Comparison of ENCODE assay signal across 1 cellular context in the genomic region with DNA sequence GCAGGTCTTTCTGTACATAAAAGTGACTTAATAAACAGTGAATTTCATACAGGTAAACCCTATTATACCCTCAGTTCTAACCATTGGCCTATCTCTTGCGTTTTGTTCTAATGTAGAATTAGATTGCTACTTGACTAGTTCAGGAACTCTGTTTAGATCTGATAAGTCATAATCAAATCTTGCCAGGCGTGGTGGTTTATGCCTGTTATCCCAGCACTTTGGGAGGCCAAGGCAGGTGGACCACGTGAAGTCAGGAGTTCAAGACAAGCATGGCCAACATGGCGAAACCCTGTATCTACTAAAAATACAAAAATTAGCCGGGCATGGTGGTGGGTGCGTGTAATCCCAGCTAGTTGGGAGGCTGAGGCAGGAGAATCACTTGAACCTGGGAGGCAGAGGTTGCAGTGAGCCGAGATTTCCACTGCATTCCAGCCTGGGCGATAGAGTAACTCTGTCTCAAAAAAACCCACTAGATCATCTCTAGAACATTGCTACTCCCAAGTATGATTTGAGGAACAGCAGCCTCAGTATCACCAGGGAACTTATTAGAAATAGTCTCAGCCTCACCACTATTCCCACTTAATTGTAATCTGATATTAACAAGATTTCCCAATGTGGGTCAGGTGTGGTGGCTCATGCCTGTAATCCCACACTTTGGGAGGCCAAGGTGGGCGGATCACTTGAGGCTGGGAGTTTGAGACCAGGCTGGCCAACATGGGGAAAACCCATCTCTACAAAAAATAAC.
TF ChIP-seq lines count a peak whose summit lies in the region.

No MANE protein-coding gene starts in this region.

TF ChIP-seq in HepG2, 621 proteins besides CTCF, POLR2A, EP300 and RAD21:
- 0 out of 2 replicates have a peak, but pooled peaks have one; percentile 13 for TF ChIP-seq ZNF770 (CRISPR knock-in tag; IDR thresholded peaks at IDR 0.05)
- 0 out of 2 replicates have a peak, but pooled peaks have one; percentile 37 for TF ChIP-seq ATF7-NPFF (CRISPR knock-in tag; IDR thresholded peaks at IDR 0.05; ENCODE audit: low read depth)
- no peak for TF ChIP-seq ZNF598 (CRISPR knock-in tag; IDR thresholded peaks at IDR 0.05; ENCODE audit: borderline replicate concordance)
- 0 out of 2 replicates have a peak, but pooled peaks have one; percentile 2 for TF ChIP-seq GATAD1 (CRISPR knock-in tag; IDR thresholded peaks at IDR 0.05)
